Comparison of ENCODE assay signal across 16 cellular contexts in the genomic region with DNA sequence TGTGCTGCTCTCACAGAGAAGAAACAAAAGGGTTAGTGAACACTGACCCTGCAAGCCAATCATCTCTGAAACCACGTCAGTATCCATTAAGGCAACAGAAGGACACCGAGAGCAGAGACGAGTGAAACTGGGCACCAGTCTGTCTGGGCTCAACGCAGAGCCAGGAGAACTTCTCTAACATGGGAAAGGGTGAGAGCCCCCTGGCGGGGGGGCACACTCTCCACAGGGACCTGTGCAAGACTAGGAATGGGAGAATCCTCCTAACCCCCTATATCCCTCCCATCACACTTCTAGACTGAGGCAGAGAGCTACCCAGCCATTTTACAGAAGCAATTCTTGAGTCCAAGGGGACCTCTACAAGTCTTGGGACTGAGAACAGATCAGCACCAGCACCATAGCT.
DNase-seq lines count a peak whose midpoint lies in the region; ATAC-seq lines count a peak whose summit lies in the region.
"Had no signal": no experiment of that assay in that cellular context is flagged by ENCODE, and none has a peak within 500 bp of the region (broad histone marks: within the 10 kb centered on the region; RNA-seq: fewer than 3 reads in every experiment).

No MANE protein-coding gene starts in this region.

- peaks cover 7% of the 10 kb centered on the region for H3K9me3 Mint-ChIP-seq in activated CD4-positive, alpha-beta T cell treated with anti-CD3 and anti-CD28 coated beads, Interleukin-2, amount 10 ng/mL, durations not matched to agents 7 days and 5 days

- no peaks in the 10 kb centered on the region for H3K4me1 Mint-ChIP-seq in activated CD4-positive, alpha-beta T cell treated with anti-CD3 and anti-CD28 coated beads, Interleukin-2, amount 10 ng/mL, durations not matched to agents 7 days and 5 days
- H3K4me1 Mint-ChIP-seq: CD4-positive, alpha-beta memory T cell had no signal

- in situ Hi-C loops in SK-MEL-5 (cut with HindIII; ENCODE audit: low pct_unique_long_range_greater_than_20kb, low sequenced_read_pairs) = no loop called here

- H3K36me3 Mint-ChIP-seq in activated CD4-positive, alpha-beta T cell treated with anti-CD3 and anti-CD28 coated beads, Interleukin-2, amount 10 ng/mL, durations not matched to agents 7 days and 5 days (ENCODE audit: low read depth) = no peaks in the 10 kb centered on the region
- H3K36me3 Mint-ChIP-seq: CD4-positive, alpha-beta memory T cell had no signal

- H3K27ac Mint-ChIP-seq in activated CD4-positive, alpha-beta T cell treated with anti-CD3 and anti-CD28 coated beads, Interleukin-2, amount 10 ng/mL, durations not matched to agents 7 days and 5 days = no peak overlapping the region
- H3K27ac Mint-ChIP-seq: CD4-positive, alpha-beta memory T cell had no signal

- POLR2A ChIA-PET in activated CD4-positive, alpha-beta T cell treated with anti-CD3 and anti-CD28 coated beads, Interleukin-2, amount 10 ng/mL, durations not matched to agents 7 days and 5 days (lab: Charles Lee) = no interaction called here

- CTCF ChIA-PET in activated CD4-positive, alpha-beta T cell treated with anti-CD3 and anti-CD28 coated beads, Interleukin-2, amount 10 ng/mL, durations not matched to agents 7 days and 5 days (lab: Charles Lee) = no interaction called here

- ATAC-seq in HG03565 (IDR thresholded peaks at IDR 0.05; ENCODE audit: unreplicated experiment) = no peak
- no peak for ATAC-seq in HG03457 (IDR thresholded peaks at IDR 0.05; ENCODE audit: unreplicated experiment)

- no peak overlapping the region for H3K4me3 Mint-ChIP-seq in activated CD4-positive, alpha-beta T cell treated with anti-CD3 and anti-CD28 coated beads, Interleukin-2, amount 10 ng/mL, durations not matched to agents 7 days and 5 days
- H3K4me3 Mint-ChIP-seq: CD4-positive, alpha-beta memory T cell had no signal

- H3K27me3 Mint-ChIP-seq in activated CD4-positive, alpha-beta T cell treated with anti-CD3 and anti-CD28 coated beads, Interleukin-2, amount 10 ng/mL, durations not matched to agents 7 days and 5 days = no peaks in the 10 kb centered on the region
- H3K27me3 Mint-ChIP-seq: CD4-positive, alpha-beta memory T cell had no signal

- DNase-seq in ELF-1 (ENCODE audit: low read depth, low spot score) = peak; percentile 6
- DNase-seq in SK-MEL-5 (ENCODE audit: low read depth, low spot score) = peak; percentile 24
- peak; percentile 16 for DNase-seq in iPS-NIHi7 (ENCODE audit: extremely low spot score)
- DNase-seq in activated CD4-positive, alpha-beta T cell treated with anti-CD3 and anti-CD28 coated beads, Interleukin-2, amount 10 ng/mL, durations not matched to agents 7 days and 5 days = no peak
- DNase-seq in T1000 (lab: John Stamatoyannopoulos, UW) = no peak
- DNase-seq: CD4-positive, alpha-beta memory T cell; DMS53; EL; MV-4-11; NCI-H187 treated with DMSO at 0.1 percent for 48 hours; NCI-H2227 treated with DMSO at 0.1 percent for 48 hours; NCI-H510A treated with DMSO at 0.1 percent for 48 hours; PC-9; SIG-M5 had no signal

Comparison
In these comparisons a context has a peak if more than half of its experiments do, and no peak if none do; other contexts are left out.
1. DNase-seq: peak in ELF-1 (single experiment), SK-MEL-5 (single experiment) and iPS-NIHi7 (single experiment); none in activated CD4-positive, alpha-beta T cell treated with anti-CD3 and anti-CD28 coated beads, Interleukin-2, amount 10 ng/mL, durations not matched to agents 7 days and 5 days (single experiment) and T1000 (single experiment).